ENCODE assay signal across 1 cellular context in genomic region chr5:956941-957729, GRCh38.
A peak's percentile ranks its signal among the peaks of the same experiment; 100 is the strongest.
TF ChIP-seq lines count a peak whose summit lies in the region.

No MANE protein-coding gene starts in this region.

TF ChIP-seq in GM12878, 131 proteins besides CTCF, POLR2A, EP300 and RAD21 (continued from another document):
- TF ChIP-seq CEBPZ (IDR thresholded peaks at IDR 0.05; ENCODE audit: low read depth, low read length) = no peak
- no peak for TF ChIP-seq ZBED1 (IDR thresholded peaks at IDR 0.05; ENCODE audit: borderline replicate concordance)
- no peak; the same call in 1 of the 2 replicates for TF ChIP-seq TCF12 (IDR thresholded peaks at IDR 0.05; ENCODE audit: low read depth, low read length)
- no peak for TF ChIP-seq HDAC6 (IDR thresholded peaks at IDR 0.05; ENCODE audit: unreplicated experiment)
- TF ChIP-seq IRF5 (IDR thresholded peaks at IDR 0.05; ENCODE audit: borderline replicate concordance) = no peak
- peak in 1 of 2 experiments; percentile 62; a peak in 2 of 4 replicates for TF ChIP-seq ETV6 (conservative IDR thresholded peaks at IDR 0.05 in 1 of 2, IDR thresholded peaks at IDR 0.05 in 1 of 2; ENCODE audit: borderline replicate concordance in 1 of 2, low read depth in 1 of 2)
- TF ChIP-seq PAX5 (IDR thresholded peaks at IDR 0.05; ENCODE audit: borderline replicate concordance, low read depth, low read length) = peak; percentile 67
- peak in 1 of 2 experiments; percentile 59; a peak in 2 of 4 replicates for TF ChIP-seq IKZF2 (IDR thresholded peaks at IDR 0.05)
- 0 out of 2 replicates have a peak, but pooled peaks have one; percentile 13 for TF ChIP-seq CREB1 (IDR thresholded peaks at IDR 0.05; ENCODE audit: low read depth)
- peak; percentile 87 for TF ChIP-seq SKIL (IDR thresholded peaks at IDR 0.05; ENCODE audit: low read depth, poor library complexity, severe bottlenecking)
- TF ChIP-seq DPF2 (IDR thresholded peaks at IDR 0.05) = peak; percentile 63
- TF ChIP-seq EED (IDR thresholded peaks at IDR 0.05; ENCODE audit: low read depth) = peak; percentile 84
- no peak for TF ChIP-seq CHD2 (IDR thresholded peaks at IDR 0.05; ENCODE audit: borderline replicate concordance, low read depth, low read length)
- 0 out of 2 replicates have a peak, but pooled peaks have one; percentile 10 for TF ChIP-seq BCL11A (IDR thresholded peaks at IDR 0.05; ENCODE audit: low read depth, low read length)
- peak; percentile 65; the same call in 1 of the 2 replicates for TF ChIP-seq TBL1XR1 (IDR thresholded peaks at IDR 0.05; ENCODE audit: low read depth, low read length)
- no peak for TF ChIP-seq BCLAF1 (IDR thresholded peaks at IDR 0.05)
- peak; percentile 86 for TF ChIP-seq TCF7 (IDR thresholded peaks at IDR 0.05; ENCODE audit: borderline replicate concordance)
- TF ChIP-seq RELA (IDR thresholded peaks at IDR 0.05; ENCODE audit: borderline replicate concordance, partially characterized antibody) = peak; percentile 43
- 0 out of 2 replicates have a peak, but pooled peaks have one; percentile 20 for TF ChIP-seq NBN (IDR thresholded peaks at IDR 0.05)
- TF ChIP-seq RELB (IDR thresholded peaks at IDR 0.05; ENCODE audit: low read depth) = 0 out of 2 replicates have a peak, but pooled peaks have one; percentile 18
- TF ChIP-seq BHLHE40 (IDR thresholded peaks at IDR 0.05; ENCODE audit: borderline replicate concordance in 1 of 2, low read depth in 2 of 2, low read length in 1 of 2) = peak in 1 of 2 experiments; percentile 78; a peak in 2 of 4 replicates
- TF ChIP-seq CREM (IDR thresholded peaks at IDR 0.05; ENCODE audit: low read depth) = peak; percentile 74; the same call in 1 of the 2 replicates
- peak; percentile 88 for TF ChIP-seq CBFB (IDR thresholded peaks at IDR 0.05; ENCODE audit: low read depth)
- peak; percentile 70 for TF ChIP-seq ATF2 (IDR thresholded peaks at IDR 0.05; ENCODE audit: low read length)
- 0 out of 3 replicates have a peak, but pooled peaks have one; percentile 3 for TF ChIP-seq POU2F2 (IDR thresholded peaks at IDR 0.05; ENCODE audit: borderline replicate concordance, low read depth, low read length)
- peak; percentile 83 for TF ChIP-seq JUNB (IDR thresholded peaks at IDR 0.05)
- peak; percentile 89 for TF ChIP-seq NFIC (IDR thresholded peaks at IDR 0.05; ENCODE audit: low read depth, low read length)
- no peak for TF ChIP-seq PRDM15 (CRISPR knock-in tag; IDR thresholded peaks at IDR 0.05)
- peak; percentile 45; the same call in 1 of the 2 replicates for TF ChIP-seq MLLT1 (IDR thresholded peaks at IDR 0.05)
- peak; percentile 84 for TF ChIP-seq RUNX3 (IDR thresholded peaks at IDR 0.05; ENCODE audit: low read length)
- peak; percentile 65 for TF ChIP-seq BCL3 (IDR thresholded peaks at IDR 0.05; ENCODE audit: borderline replicate concordance, insufficient read depth, low read depth, low read length, poor library complexity, severe bottlenecking)
- TF ChIP-seq PML (IDR thresholded peaks at IDR 0.05; ENCODE audit: low read length) = no peak
TF ChIP-seq in GM12878: peak in this region for 29.
